ENCODE assay signal across 8 cellular contexts in genomic region chr3:102224171-102224570, GRCh38.
DNase-seq lines count a peak whose midpoint lies in the region; ATAC-seq and TF ChIP-seq lines count a peak whose summit lies in the region.
"Had no signal": no experiment of that assay in that cellular context is flagged by ENCODE, and none has a peak within 500 bp of the region (broad histone marks: within the 10 kb centered on the region; RNA-seq: fewer than 3 reads in every experiment).

No MANE protein-coding gene starts in this region.

- DNase-seq in LNCaP clone FGC (ENCODE audit: low read depth) (no peak), endothelial cell (ENCODE audit: low spot score) (peak; percentile 19), sigmoid colon (no peak), SHP77 treated with DMSO at 0.1 percent for 48 hours (lab: John Stamatoyannopoulos, UW) (no peak), nucleus accumbens (lab: John Stamatoyannopoulos, UW) (no peak), activated gamma-delta T cell treated with Interleukin-2 at 50 U/mL for 16 hours (no peak)

- peak; percentile 52 for TF ChIP-seq CTCF in LNCaP clone FGC (IDR thresholded peaks at IDR 0.05; ENCODE audit: control insufficient read depth, extremely low read depth, insufficient read depth)
- no peak for TF ChIP-seq CTCF in endothelial cell (IDR thresholded peaks at IDR 0.05; ENCODE audit: unreplicated experiment)
- peak in 3 of 4 experiments; percentile 30 to 43 (median 30) for TF ChIP-seq CTCF in sigmoid colon (IDR thresholded peaks at IDR 0.05)

- H3K9me3 Mint-ChIP-seq in endothelial cell (ENCODE audit: unreplicated experiment): no peaks in the 10 kb centered on the region

- peaks cover 2% of the 10 kb centered on the region for H3K27me3 Mint-ChIP-seq in endothelial cell (ENCODE audit: unreplicated experiment)

- no peak for TF ChIP-seq EP300 in sigmoid colon (IDR thresholded peaks at IDR 0.05)

- no peaks in the 10 kb centered on the region for H3K36me3 Mint-ChIP-seq in endothelial cell (ENCODE audit: low read depth, unreplicated experiment)

- no peaks in the 10 kb centered on the region for H3K36me3 ChIP-seq in sigmoid colon
- H3K36me3 ChIP-seq: SJCRH30 had no signal

- no peaks in the 10 kb centered on the region for H3K27me3 ChIP-seq in sigmoid colon
- H3K27me3 ChIP-seq: SJCRH30 had no signal

- peaks cover 0 to 10% (median 0%) of the 10 kb centered on the region in 4 donors for H3K4me1 ChIP-seq in sigmoid colon
- H3K4me1 ChIP-seq: SJCRH30 had no signal

- ATAC-seq in GM18508 (IDR thresholded peaks at IDR 0.05; ENCODE audit: insufficient read depth, unreplicated experiment): peak; percentile 52

- H3K27ac Mint-ChIP-seq in endothelial cell (ENCODE audit: unreplicated experiment): no peak overlapping the region

- no peaks in the 10 kb centered on the region for H3K4me1 Mint-ChIP-seq in endothelial cell (ENCODE audit: unreplicated experiment)

- no peak overlapping the region for H3K4me3 ChIP-seq in LNCaP clone FGC (ENCODE audit: low read depth, low read length)
- no peak overlapping the region for H3K4me3 ChIP-seq in sigmoid colon
- H3K4me3 ChIP-seq: SJCRH30 had no signal

- H3K27ac ChIP-seq in sigmoid colon: no peak overlapping the region
- H3K27ac ChIP-seq: SJCRH30 had no signal

- 46 to 81% methylated on average over 3 of the region's 3 CpGs for WGBS in sigmoid colon, 2 donors

- no peak overlapping the region for H3K4me3 Mint-ChIP-seq in endothelial cell (ENCODE audit: unreplicated experiment)

- H3K9me3 ChIP-seq in sigmoid colon: no peaks in the 10 kb centered on the region
- H3K9me3 ChIP-seq: SJCRH30 had no signal

- intact Hi-C loops in sigmoid colon (cut with DNase I): loop anchor here (2.0 to 10.0 kb wide), 2 partner anchors 411 to 539 kb away; partner anchors contain the start of gene RPL24

- TF ChIP-seq POLR2A in sigmoid colon (IDR thresholded peaks at IDR 0.05): no peak
